ENCODE assay signal across 13 cellular contexts in genomic region chr6:151409260-151409659, GRCh38. TPM values are rescaled to one million over a fixed set of nuclear protein-coding genes. Genes with fewer than 3 reads are reported as not detected.
DNase-seq lines count a peak whose midpoint lies in the region; ATAC-seq, FAIRE-seq and TF ChIP-seq lines count a peak whose summit lies in the region.
"Had no signal": no experiment of that assay in that cellular context is flagged by ENCODE, and none has a peak within 500 bp of the region (broad histone marks: within the 10 kb centered on the region; RNA-seq: fewer than 3 reads in every experiment).

No MANE protein-coding gene starts in this region.

- H3K9me3 ChIP-seq in cardiac muscle cell (ENCODE audit: low read depth) (no peaks in the 10 kb centered on the region), right atrium auricular region (no peaks in the 10 kb centered on the region), subcutaneous abdominal adipose tissue (ENCODE audit: control insufficient read depth in 5 of 5, low read length in 5 of 5) (no peaks in the 10 kb centered on the region), vagina (no peaks in the 10 kb centered on the region)
- H3K9me3 ChIP-seq: thoracic aorta had no signal

- H3K4me3 ChIP-seq in cardiac muscle cell: no peak overlapping the region
- H3K4me3 ChIP-seq in right atrium auricular region: no peak overlapping the region
- H3K4me3 ChIP-seq in subcutaneous abdominal adipose tissue (ENCODE audit: low read depth in 1 of 5, low read length in 5 of 5): no peak overlapping the region
- H3K4me3 ChIP-seq in vagina: no peak overlapping the region
- H3K4me3 ChIP-seq: thoracic aorta had no signal

- FAIRE-seq in RCC 7860 (lab: Jason Lieb, UNC): no peak

- intact Hi-C loops in vagina (cut with DNase I): no loop called here

- no peak for TF ChIP-seq POLR2A in vagina (IDR thresholded peaks at IDR 0.05)

- H3K27me3 ChIP-seq in cardiac muscle cell (no peaks in the 10 kb centered on the region), right atrium auricular region (no peaks in the 10 kb centered on the region), subcutaneous abdominal adipose tissue (ENCODE audit: control insufficient read depth in 5 of 5, insufficient read depth in 4 of 5, low read length in 5 of 5) (no peaks in the 10 kb centered on the region), vagina (no peaks in the 10 kb centered on the region)

- TF ChIP-seq CTCF in cardiac muscle cell (IDR thresholded peaks at IDR 0.05; ENCODE audit: low read depth, low read length): no peak
- no peak for TF ChIP-seq CTCF in right atrium auricular region (IDR thresholded peaks at IDR 0.05)
- no peak for TF ChIP-seq CTCF in vagina (IDR thresholded peaks at IDR 0.05)

- no peak for DNase-seq in cardiac muscle cell (ENCODE audit: low read depth in 1 of 2, low spot score in 1 of 2)
- DNase-seq in right atrium auricular region (ENCODE audit: low spot score): no peak
- DNase-seq in vagina (ENCODE audit: extremely low spot score in 2 of 2): no peak
- no peak for DNase-seq in DMS53 (lab: John Stamatoyannopoulos, UW)
- DNase-seq in RCC 7860 (ENCODE audit: low spot score): no peak
- DNase-seq: cerebellar nuclear complex, H7, IMR-90, NCI-H1694 had no signal

- ATAC-seq in HG02610 (IDR thresholded peaks at IDR 0.05; ENCODE audit: unreplicated experiment): peak; percentile 61
- peak; percentile 82 for ATAC-seq in HG03571 (IDR thresholded peaks at IDR 0.05; ENCODE audit: unreplicated experiment)

- H3K4me1 ChIP-seq in cardiac muscle cell (ENCODE audit: low read depth) (no peaks in the 10 kb centered on the region), right atrium auricular region (no peaks in the 10 kb centered on the region), subcutaneous abdominal adipose tissue (ENCODE audit: control insufficient read depth in 5 of 5, insufficient read depth in 5 of 5, low read length in 5 of 5) (peaks cover 0 to 11% (median 4%) of the 10 kb centered on the region in 5 donors), vagina (no peaks in the 10 kb centered on the region)

- H3K9ac ChIP-seq in subcutaneous abdominal adipose tissue (ENCODE audit: low read length in 5 of 5): peak overlapping the region in 1 of 5 donors; percentile 35

- peak overlapping the region; percentile 47 for H3K27ac ChIP-seq in cardiac muscle cell
- no peak overlapping the region for H3K27ac ChIP-seq in right atrium auricular region
- H3K27ac ChIP-seq in subcutaneous abdominal adipose tissue (ENCODE audit: low read depth, low read length): peak overlapping the region; percentile 39
- no peak overlapping the region for H3K27ac ChIP-seq in vagina
- H3K27ac ChIP-seq: thoracic aorta had no signal

- peaks cover 7% of the 10 kb centered on the region for H3K36me3 ChIP-seq in cardiac muscle cell
- peaks cover 22% of the 10 kb centered on the region for H3K36me3 ChIP-seq in right atrium auricular region
- peaks cover 20 to 44% (median 31%) of the 10 kb centered on the region in 5 donors for H3K36me3 ChIP-seq in subcutaneous abdominal adipose tissue (ENCODE audit: control insufficient read depth in 5 of 5, insufficient read depth in 5 of 5, low read length in 5 of 5)
- peaks cover 0 to 30% of the 10 kb centered on the region in 2 donors for H3K36me3 ChIP-seq in vagina

RNA-seq across cellular contexts. Expression of gene ZBTB2, which starts 17.9 kb away (rescaled TPM):
- total RNA-seq in cardiac muscle cell: 7.7 and 9.9 TPM in 2 replicates
- 5.6 and 9.6 TPM in 2 replicates for polyA plus RNA-seq in cardiac muscle cell
- 1 to 10 TPM; 4.8 to 7.9 TPM for total RNA-seq in right atrium auricular region
- 15.0 TPM for total RNA-seq in vagina

RNA-seq across cellular contexts. Expression of gene RMND1, which starts 42.7 kb away (rescaled TPM):
- total RNA-seq in cardiac muscle cell (12.2 and 17.2 TPM in 2 replicates), right atrium auricular region (10 to 100 TPM in 1 of 2 donors, 1 to 10 TPM in 1; 8.5 to 12.5 TPM), vagina (15.7 TPM)
- 19.3 and 21.4 TPM in 2 replicates for polyA plus RNA-seq in cardiac muscle cell

Comparison
In these comparisons a context has a peak if more than half of its experiments do, and no peak if none do; other contexts are left out.
1. H3K27ac ChIP-seq: peak in cardiac muscle cell (single experiment) and subcutaneous abdominal adipose tissue (single experiment); none in right atrium auricular region (0 of 2) and vagina (single experiment).